ENCODE assay signal across 2 cellular contexts in the genomic region with DNA sequence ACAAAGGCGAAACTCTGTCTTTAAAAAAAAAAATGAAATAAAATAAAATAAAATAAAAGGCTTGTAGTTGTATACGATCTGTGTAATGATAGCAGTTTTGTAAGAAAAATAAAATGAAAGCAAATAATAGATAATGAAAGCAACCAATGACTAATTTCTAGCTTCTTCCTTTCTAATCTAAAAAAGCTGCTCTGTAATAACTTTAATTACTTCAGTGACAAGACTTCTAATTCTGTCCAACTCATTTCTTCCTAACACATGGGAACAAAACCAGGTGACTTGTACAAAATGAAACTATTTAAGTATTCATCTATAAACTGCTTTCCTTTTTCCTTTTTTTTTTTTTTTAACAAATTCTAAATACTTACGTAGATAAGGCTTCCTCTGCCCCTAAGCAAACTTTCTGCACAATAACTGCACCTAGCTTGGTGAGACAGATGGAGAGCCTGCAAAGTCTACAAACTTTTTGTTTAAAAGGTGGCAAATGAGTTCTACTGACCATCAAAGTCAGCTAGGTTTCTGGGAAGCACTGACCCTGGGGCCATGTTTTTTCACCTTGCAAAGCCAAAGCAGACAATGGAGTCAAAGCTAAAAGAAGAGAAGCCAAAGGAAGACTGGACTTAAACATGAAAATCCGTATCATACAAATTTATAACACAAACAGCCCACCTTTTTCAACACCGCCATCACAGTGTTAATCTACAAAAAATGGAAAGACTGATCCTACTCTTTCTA.
TF ChIP-seq lines count a peak whose summit lies in the region.

No MANE protein-coding gene starts in this region.

TF ChIP-seq in GM23338, 12 proteins besides CTCF, POLR2A, EP300 and RAD21 (continued from another document):
- TF ChIP-seq, protein P1, sequence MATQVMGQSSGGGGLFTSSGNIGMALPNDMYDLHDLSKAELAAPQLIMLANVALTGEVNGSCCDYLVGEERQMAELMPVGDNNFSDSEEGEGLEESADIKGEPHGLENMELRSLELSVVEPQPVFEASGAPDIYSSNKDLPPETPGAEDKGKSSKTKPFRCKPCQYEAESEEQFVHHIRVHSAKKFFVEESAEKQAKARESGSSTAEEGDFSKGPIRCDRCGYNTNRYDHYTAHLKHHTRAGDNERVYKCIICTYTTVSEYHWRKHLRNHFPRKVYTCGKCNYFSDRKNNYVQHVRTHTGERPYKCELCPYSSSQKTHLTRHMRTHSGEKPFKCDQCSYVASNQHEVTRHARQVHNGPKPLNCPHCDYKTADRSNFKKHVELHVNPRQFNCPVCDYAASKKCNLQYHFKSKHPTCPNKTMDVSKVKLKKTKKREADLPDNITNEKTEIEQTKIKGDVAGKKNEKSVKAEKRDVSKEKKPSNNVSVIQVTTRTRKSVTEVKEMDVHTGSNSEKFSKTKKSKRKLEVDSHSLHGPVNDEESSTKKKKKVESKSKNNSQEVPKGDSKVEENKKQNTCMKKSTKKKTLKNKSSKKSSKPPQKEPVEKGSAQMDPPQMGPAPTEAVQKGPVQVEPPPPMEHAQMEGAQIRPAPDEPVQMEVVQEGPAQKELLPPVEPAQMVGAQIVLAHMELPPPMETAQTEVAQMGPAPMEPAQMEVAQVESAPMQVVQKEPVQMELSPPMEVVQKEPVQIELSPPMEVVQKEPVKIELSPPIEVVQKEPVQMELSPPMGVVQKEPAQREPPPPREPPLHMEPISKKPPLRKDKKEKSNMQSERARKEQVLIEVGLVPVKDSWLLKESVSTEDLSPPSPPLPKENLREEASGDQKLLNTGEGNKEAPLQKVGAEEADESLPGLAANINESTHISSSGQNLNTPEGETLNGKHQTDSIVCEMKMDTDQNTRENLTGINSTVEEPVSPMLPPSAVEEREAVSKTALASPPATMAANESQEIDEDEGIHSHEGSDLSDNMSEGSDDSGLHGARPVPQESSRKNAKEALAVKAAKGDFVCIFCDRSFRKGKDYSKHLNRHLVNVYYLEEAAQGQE (IDR thresholded peaks at IDR 0.05; ENCODE audit: unreplicated experiment) = no peak
- TF ChIP-seq EZH2phosphoT487 (IDR thresholded peaks at IDR 0.05; ENCODE audit: unreplicated experiment) = no peak
- TF ChIP-seq ZNF331 (CRISPR knock-in tag; IDR thresholded peaks at IDR 0.05; ENCODE audit: low read depth) = no peak
- TF ChIP-seq ZNF462 (CRISPR knock-in tag; IDR thresholded peaks at IDR 0.05) = no peak
- no peak for TF ChIP-seq JUNB (IDR thresholded peaks at IDR 0.05; ENCODE audit: unreplicated experiment)
- no peak for TF ChIP-seq STAT1 (IDR thresholded peaks at IDR 0.05; ENCODE audit: unreplicated experiment)
- no peak for TF ChIP-seq ETS1 (IDR thresholded peaks at IDR 0.05)
- TF ChIP-seq NANOG (IDR thresholded peaks at IDR 0.05; ENCODE audit: borderline replicate concordance) = no peak

TF ChIP-seq in GM12878, 131 proteins besides CTCF, POLR2A, EP300 and RAD21 (continued from another document):
- no peak for TF ChIP-seq BCL11A (IDR thresholded peaks at IDR 0.05; ENCODE audit: low read depth, low read length)
- TF ChIP-seq ZZZ3 (IDR thresholded peaks at IDR 0.05; ENCODE audit: control insufficient read depth, insufficient read length, low read depth) = no peak
- TF ChIP-seq SPI1 (IDR thresholded peaks at IDR 0.05; ENCODE audit: borderline replicate concordance, insufficient read depth, low read depth, low read length) = no peak
- TF ChIP-seq, protein P2, sequence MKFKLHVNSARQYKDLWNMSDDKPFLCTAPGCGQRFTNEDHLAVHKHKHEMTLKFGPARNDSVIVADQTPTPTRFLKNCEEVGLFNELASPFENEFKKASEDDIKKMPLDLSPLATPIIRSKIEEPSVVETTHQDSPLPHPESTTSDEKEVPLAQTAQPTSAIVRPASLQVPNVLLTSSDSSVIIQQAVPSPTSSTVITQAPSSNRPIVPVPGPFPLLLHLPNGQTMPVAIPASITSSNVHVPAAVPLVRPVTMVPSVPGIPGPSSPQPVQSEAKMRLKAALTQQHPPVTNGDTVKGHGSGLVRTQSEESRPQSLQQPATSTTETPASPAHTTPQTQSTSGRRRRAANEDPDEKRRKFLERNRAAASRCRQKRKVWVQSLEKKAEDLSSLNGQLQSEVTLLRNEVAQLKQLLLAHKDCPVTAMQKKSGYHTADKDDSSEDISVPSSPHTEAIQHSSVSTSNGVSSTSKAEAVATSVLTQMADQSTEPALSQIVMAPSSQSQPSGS (IDR thresholded peaks at IDR 0.05; ENCODE audit: low read length) = peak; percentile 52; the same call in 1 of the 2 replicates
- TF ChIP-seq SUPT20H (IDR thresholded peaks at IDR 0.05; ENCODE audit: borderline replicate concordance, control insufficient read depth, low read depth, low read length) = no peak
- peak; percentile 57; the same call in 1 of the 2 replicates for TF ChIP-seq YY1 (IDR thresholded peaks at IDR 0.05; ENCODE audit: low read depth, low read length)
- TF ChIP-seq JUNB (IDR thresholded peaks at IDR 0.05) = peak; percentile 60
- TF ChIP-seq IKZF1 (conservative IDR thresholded peaks at IDR 0.05) = no peak
- TF ChIP-seq SMC3 (IDR thresholded peaks at IDR 0.05; ENCODE audit: borderline replicate concordance, low read length) = no peak
- no peak for TF ChIP-seq EZH2 (IDR thresholded peaks at IDR 0.05; ENCODE audit: borderline replicate concordance, control insufficient read depth, low read depth, low read length)
